14 cellular contexts compared by ENCODE assay signal in the genomic region with DNA sequence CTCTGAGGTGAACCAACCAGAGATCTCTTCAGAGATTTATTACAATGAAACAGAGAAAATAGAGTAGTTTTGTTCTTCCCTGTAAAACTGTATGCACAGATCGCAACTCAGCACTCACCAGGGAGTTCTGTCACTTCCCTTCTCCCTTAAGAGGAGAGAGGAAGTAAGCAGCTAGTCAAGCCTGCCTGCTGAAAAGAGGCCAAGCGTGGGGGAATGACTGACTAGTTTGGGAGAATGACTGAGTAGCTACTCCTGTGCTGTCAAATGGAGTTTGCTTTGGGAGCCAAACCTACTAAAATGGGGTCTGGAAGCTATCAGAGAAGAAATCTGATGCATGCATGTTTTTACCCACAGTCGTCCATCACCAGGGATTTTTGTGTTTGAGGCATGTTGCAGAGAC. TPM values are rescaled to one million over a fixed set of nuclear protein-coding genes. Genes with fewer than 3 reads are reported as not detected.
DNase-seq lines count a peak whose midpoint lies in the region; ATAC-seq and TF ChIP-seq lines count a peak whose summit lies in the region.
"Had no signal": no experiment of that assay in that cellular context is flagged by ENCODE, and none has a peak within 500 bp of the region (broad histone marks: within the 10 kb centered on the region; RNA-seq: fewer than 3 reads in every experiment).

No MANE protein-coding gene starts in this region.

- peaks cover 6% of the 10 kb centered on the region for H3K27me3 Mint-ChIP-seq in chondrocyte (ENCODE audit: low read depth)
- peaks cover 4% of the 10 kb centered on the region for H3K27me3 Mint-ChIP-seq in nephron progenitor cell (ENCODE audit: low read depth, poor library complexity)
- peaks cover 93% of the 10 kb centered on the region for H3K27me3 Mint-ChIP-seq in MCF 10A (ENCODE audit: insufficient read depth, unreplicated experiment)
- H3K27me3 Mint-ChIP-seq: activated naive CD8-positive, alpha-beta T cell had no signal

- BruUV-seq in MCF 10A (replicated peaks; lab: Mats Ljungman, UMichigan): no TSS peak

- peak; percentile 19 for DNase-seq in GDM1 (lab: John Stamatoyannopoulos, UW)
- DNase-seq in chondrocyte (ENCODE audit: low spot score): no peak
- no peak for DNase-seq in nephron progenitor cell
- no peak for DNase-seq in NCI-H187 treated with DMSO at 0.1 percent for 48 hours (lab: John Stamatoyannopoulos, UW)
- DNase-seq in MCF 10A (ENCODE audit: unreplicated experiment): no peak
- no peak for DNase-seq in iPS-NIHi11 (ENCODE audit: low spot score)
- DNase-seq: activated CD4-positive, alpha-beta T cell treated with anti-CD3 and anti-CD28 coated beads, Interleukin-2, amount 50 U/mL, for 4 hours; COR-L47; NCI-H524 treated with DMSO at 0.1 percent for 48 hours; stimulated activated naive CD4-positive, alpha-beta T cell treated with Interleukin-2 at 50 U/mL for 16 hours had no signal

- peaks cover 3% of the 10 kb centered on the region for H3K9me3 Mint-ChIP-seq in chondrocyte (ENCODE audit: low read depth)
- peaks cover 3% of the 10 kb centered on the region for H3K9me3 Mint-ChIP-seq in nephron progenitor cell
- no peaks in the 10 kb centered on the region for H3K9me3 Mint-ChIP-seq in MCF 10A (ENCODE audit: unreplicated experiment)

- intact Hi-C loops in MCF 10A (cut with micrococcal nuclease): loop anchor here (10.0 kb wide), 1 partner anchor 1019 kb away; no protein-coding TSS in a partner anchor

- H3K36me3 Mint-ChIP-seq in chondrocyte (ENCODE audit: low read depth) (no peaks in the 10 kb centered on the region), nephron progenitor cell (ENCODE audit: low read depth) (no peaks in the 10 kb centered on the region), MCF 10A (ENCODE audit: insufficient read depth, unreplicated experiment) (no peaks in the 10 kb centered on the region)
- H3K36me3 Mint-ChIP-seq: activated naive CD8-positive, alpha-beta T cell had no signal

- peak overlapping the region; percentile 40 for H3K4me3 Mint-ChIP-seq in chondrocyte (ENCODE audit: unreplicated experiment)
- H3K4me3 Mint-ChIP-seq in nephron progenitor cell: no peak overlapping the region
- no peak overlapping the region for H3K4me3 Mint-ChIP-seq in MCF 10A (ENCODE audit: unreplicated experiment)
- H3K4me3 Mint-ChIP-seq: activated naive CD8-positive, alpha-beta T cell; neural crest cell had no signal

- no peaks in the 10 kb centered on the region for H3K4me1 ChIP-seq in gastroesophageal sphincter

- no peaks in the 10 kb centered on the region for H3K9me3 ChIP-seq in gastroesophageal sphincter

- no peak overlapping the region for H3K4me3 ChIP-seq in gastroesophageal sphincter

- H3K27ac ChIP-seq in gastroesophageal sphincter: no peak overlapping the region

- TF ChIP-seq EP300 in gastroesophageal sphincter (IDR thresholded peaks at IDR 0.05): no peak

- TF ChIP-seq POLR2A in gastroesophageal sphincter (IDR thresholded peaks at IDR 0.05): no peak

- H3K27ac Mint-ChIP-seq in chondrocyte (ENCODE audit: unreplicated experiment): no peak overlapping the region
- H3K27ac Mint-ChIP-seq in nephron progenitor cell: peak overlapping the region; percentile 76
- H3K27ac Mint-ChIP-seq in MCF 10A (ENCODE audit: low read depth, unreplicated experiment): no peak overlapping the region
- H3K27ac Mint-ChIP-seq: activated naive CD8-positive, alpha-beta T cell had no signal

- POLR2A ChIA-PET in MCF 10A (lab: Yijun Ruan, JAX): no interaction called here

- peaks cover 5% of the 10 kb centered on the region for H3K4me1 Mint-ChIP-seq in chondrocyte (ENCODE audit: low read depth)
- H3K4me1 Mint-ChIP-seq in nephron progenitor cell: peaks cover 8% of the 10 kb centered on the region
- no peaks in the 10 kb centered on the region for H3K4me1 Mint-ChIP-seq in MCF 10A (ENCODE audit: insufficient read depth, unreplicated experiment)

- no peaks in the 10 kb centered on the region for H3K27me3 ChIP-seq in gastroesophageal sphincter

- no peaks in the 10 kb centered on the region for H3K36me3 ChIP-seq in gastroesophageal sphincter

- ATAC-seq in HG03196 (IDR thresholded peaks at IDR 0.05; ENCODE audit: unreplicated experiment): peak; percentile 50
- ATAC-seq in gastroesophageal sphincter: no peak

- TF ChIP-seq CTCF in chondrocyte (IDR thresholded peaks at IDR 0.05) (no peak), nephron progenitor cell (IDR thresholded peaks at IDR 0.05) (no peak), gastroesophageal sphincter (IDR thresholded peaks at IDR 0.05) (no peak), MCF 10A (IDR thresholded peaks at IDR 0.05; ENCODE audit: unreplicated experiment) (no peak)

- CTCF ChIA-PET in MCF 10A (lab: Yijun Ruan, JAX): no interaction called here

- 0 to 11% methylated on average over 1 of the region's 3 CpGs for WGBS in gastroesophageal sphincter (ENCODE audit: low coverage in 1 of 2), 2 donors

RNA-seq across cellular contexts. Expression of a gene that starts 54.5 kb away (rescaled TPM):
- 0.24 TPM in 1 of 3 replicates, not detected in the others for total RNA-seq in chondrocyte
- under 1 TPM in 2 of 4 donors, not detected in 2; 0.31 to 0.94 TPM for total RNA-seq in gastroesophageal sphincter
- not detected in 2 replicates for total RNA-seq in MCF 10A (2022)
